Comparison of ENCODE assay signal across 13 cellular contexts in genomic region chr10:124706876-124707516, GRCh38. TPM values are rescaled to one million over a fixed set of nuclear protein-coding genes. Genes with fewer than 3 reads are reported as not detected.
DNase-seq lines count a peak whose midpoint lies in the region; ATAC-seq and TF ChIP-seq lines count a peak whose summit lies in the region.
"Had no signal": no experiment of that assay in that cellular context is flagged by ENCODE, and none has a peak within 500 bp of the region (broad histone marks: within the 10 kb centered on the region; RNA-seq: fewer than 3 reads in every experiment).

No MANE protein-coding gene starts in this region.

- peaks cover 92% of the 10 kb centered on the region for H3K4me1 Mint-ChIP-seq in activated CD4-positive, alpha-beta memory T cell treated with anti-CD3 and anti-CD28 coated beads for 36 hours (ENCODE audit: low read depth)
- H3K4me1 Mint-ChIP-seq in stimulated activated effector memory CD8-positive, alpha-beta T cell treated with anti-CD3 and anti-CD28 coated beads, Interleukin-12 subunit alpha, Interleukin-12 subunit beta, amount 100 ng/mL, for 72 hours = peaks cover 91% of the 10 kb centered on the region

- H3K27ac Mint-ChIP-seq in activated CD4-positive, alpha-beta memory T cell treated with anti-CD3 and anti-CD28 coated beads for 36 hours = peak overlapping the region; percentile 95
- H3K27ac Mint-ChIP-seq in stimulated activated effector memory CD8-positive, alpha-beta T cell treated with anti-CD3 and anti-CD28 coated beads, Interleukin-12 subunit alpha, Interleukin-12 subunit beta, amount 100 ng/mL, for 72 hours = peak overlapping the region; percentile 99

- H3K4me1 ChIP-seq in right atrium auricular region (peaks cover 0 to 95% of the 10 kb centered on the region in 2 donors), tibial artery (peaks cover 3 to 62% (median 38%) of the 10 kb centered on the region in 4 donors)

- no peak overlapping the region for H3K4me3 Mint-ChIP-seq in activated CD4-positive, alpha-beta memory T cell treated with anti-CD3 and anti-CD28 coated beads for 36 hours
- peak overlapping the region; percentile 21 for H3K4me3 Mint-ChIP-seq in stimulated activated effector memory CD8-positive, alpha-beta T cell treated with anti-CD3 and anti-CD28 coated beads, Interleukin-12 subunit alpha, Interleukin-12 subunit beta, amount 100 ng/mL, for 72 hours

- H3K27me3 ChIP-seq in HL-60 (ENCODE audit: insufficient read depth, poor library complexity, severe bottlenecking) (no peaks in the 10 kb centered on the region), right atrium auricular region (no peaks in the 10 kb centered on the region), tibial artery (no peaks in the 10 kb centered on the region)

- peaks cover 28% of the 10 kb centered on the region for H3K36me3 Mint-ChIP-seq in activated CD4-positive, alpha-beta memory T cell treated with anti-CD3 and anti-CD28 coated beads for 36 hours
- peaks cover 67% of the 10 kb centered on the region for H3K36me3 Mint-ChIP-seq in stimulated activated effector memory CD8-positive, alpha-beta T cell treated with anti-CD3 and anti-CD28 coated beads, Interleukin-12 subunit alpha, Interleukin-12 subunit beta, amount 100 ng/mL, for 72 hours

- H3K9me3 ChIP-seq in right atrium auricular region = no peaks in the 10 kb centered on the region
- H3K9me3 ChIP-seq in tibial artery = no peaks in the 10 kb centered on the region
- H3K9me3 ChIP-seq: Caco-2 had no signal

- intact Hi-C loops in activated CD4-positive, alpha-beta memory T cell treated with anti-CD3 and anti-CD28 coated beads for 36 hours (cut with micrococcal nuclease) = no loop called here
- intact Hi-C loops in tibial artery (cut with DNase I; ENCODE audit: low total_unique reads) = no loop called here

- H3K36me3 ChIP-seq in right atrium auricular region = no peaks in the 10 kb centered on the region
- H3K36me3 ChIP-seq in tibial artery = peaks cover 0 to 17% (median 0%) of the 10 kb centered on the region in 3 donors

- no peak for ATAC-seq in stimulated activated effector memory CD8-positive, alpha-beta T cell treated with anti-CD3 and anti-CD28 coated beads, Interleukin-12 subunit alpha, Interleukin-12 subunit beta, amount 100 ng/mL, for 72 hours
- ATAC-seq in HG02973 (IDR thresholded peaks at IDR 0.05; ENCODE audit: unreplicated experiment) = no peak

- H3K27ac ChIP-seq in HL-60 (replicated peaks) (peak overlapping the region; percentile 59), right atrium auricular region (peak overlapping the region; percentile 88 to 91), tibial artery (no peak overlapping the region)

- DNase-seq in HL-60 (ENCODE audit: low read depth in 1 of 2, low spot score in 1 of 2) (no peak), right atrium auricular region (ENCODE audit: low spot score) (no peak), NCI-H345 (lab: John Stamatoyannopoulos, UW) (no peak), SIG-M5 treated with dmso at 0.1 percent for 504 hours (lab: John Stamatoyannopoulos, UW; ENCODE audit: unreplicated experiment) (no peak), tibial artery (no peak)
- no peak for DNase-seq in activated CD4-positive, alpha-beta memory T cell treated with anti-CD3 and anti-CD28 coated beads for 36 hours
- no peak for DNase-seq in stimulated activated effector memory CD8-positive, alpha-beta T cell treated with anti-CD3 and anti-CD28 coated beads, Interleukin-12 subunit alpha, Interleukin-12 subunit beta, amount 100 ng/mL, for 72 hours (ENCODE audit: low spot score in 2 of 2)
- DNase-seq: activated effector memory CD4-positive, alpha-beta T cell treated with Interleukin-2 at 50 U/mL for 16 hours; Caco-2; central memory CD4-positive, alpha-beta T cell; NCI-H1092 treated with DMSO at 0.1 percent for 48 hours; stimulated activated naive CD4-positive, alpha-beta T cell had no signal

- POLR2A ChIA-PET in activated CD4-positive, alpha-beta memory T cell treated with anti-CD3 and anti-CD28 coated beads for 36 hours (lab: Charles Lee) = interaction anchor here (0.7 to 2.9 kb wide), 6 partner anchors 10 to 18 kb away, joined by 3 to 28 read pairs (median 6); no protein-coding TSS in a partner anchor

- no peak overlapping the region for H3K4me3 ChIP-seq in HL-60 (replicated peaks; ENCODE audit: insufficient read depth, low read length)
- H3K4me3 ChIP-seq in right atrium auricular region = no peak overlapping the region
- H3K4me3 ChIP-seq in tibial artery = no peak overlapping the region

- CTCF ChIA-PET in activated CD4-positive, alpha-beta memory T cell treated with anti-CD3 and anti-CD28 coated beads for 36 hours (lab: Charles Lee) = interaction anchor here (0.6 to 4.0 kb wide), 13 partner anchors 9 to 59 kb away, joined by 3 to 46 read pairs (median 9); no protein-coding TSS in a partner anchor

- TF ChIP-seq CTCF in HL-60 (IDR thresholded peaks at IDR 0.05; ENCODE audit: insufficient read depth, low read length) = no peak
- TF ChIP-seq CTCF in right atrium auricular region (IDR thresholded peaks at IDR 0.05) = no peak
- TF ChIP-seq CTCF in tibial artery (IDR thresholded peaks at IDR 0.05) = no peak

- no peaks in the 10 kb centered on the region for H3K27me3 Mint-ChIP-seq in activated CD4-positive, alpha-beta memory T cell treated with anti-CD3 and anti-CD28 coated beads for 36 hours

- no peaks in the 10 kb centered on the region for H3K9me3 Mint-ChIP-seq in activated CD4-positive, alpha-beta memory T cell treated with anti-CD3 and anti-CD28 coated beads for 36 hours
- no peaks in the 10 kb centered on the region for H3K9me3 Mint-ChIP-seq in stimulated activated effector memory CD8-positive, alpha-beta T cell treated with anti-CD3 and anti-CD28 coated beads, Interleukin-12 subunit alpha, Interleukin-12 subunit beta, amount 100 ng/mL, for 72 hours

RNA-seq across cellular contexts. Expression of gene FAM53B, which starts 37.2 kb away (rescaled TPM):
- total RNA-seq in activated CD4-positive, alpha-beta memory T cell treated with anti-CD3 and anti-CD28 coated beads for 36 hours = 10 to 100 TPM; 25.3 to 25.5 TPM
- total RNA-seq in right atrium auricular region = 10 to 100 TPM; 30.3 to 31.1 TPM

Comparison
In these comparisons a context has a peak if more than half of its experiments do, and no peak if none do; other contexts are left out.
1. H3K27ac ChIP-seq: peak in HL-60 (single experiment) and right atrium auricular region (2 of 2); none in tibial artery (0 of 2).